Comparison of ENCODE assay signal across 23 cellular contexts in genomic region chr12:106098691-106099200, GRCh38. TPM values are rescaled to one million over a fixed set of nuclear protein-coding genes. Genes with fewer than 3 reads are reported as not detected.
A peak's percentile ranks its signal among the peaks of the same experiment; 100 is the strongest.
DNase-seq lines count a peak whose midpoint lies in the region; ATAC-seq, FAIRE-seq and TF ChIP-seq lines count a peak whose summit lies in the region.
"Had no signal": no experiment of that assay in that cellular context is flagged by ENCODE, and none has a peak within 500 bp of the region (broad histone marks: within the 10 kb centered on the region; RNA-seq: fewer than 3 reads in every experiment).

No MANE protein-coding gene starts in this region.

- H3K79me2 ChIP-seq in GM12878 (ENCODE audit: control insufficient read depth, insufficient read depth, low read length): no peaks in the 10 kb centered on the region

- no TSS peak for BruUV-seq in GM12878 (replicated peaks; lab: Mats Ljungman, UMichigan)

- POLR2A ChIA-PET in A549 (lab: Yijun Ruan, JAX): no interaction called here
- POLR2A ChIA-PET in HEK293 (lab: Yijun Ruan, JAX): no interaction called here
- POLR2A ChIA-PET in GM12878 (lab: Charles Lee): no interaction called here

- SMC1A ChIA-PET in GM12878 (lab: Charles Lee; ENCODE audit: uncharacterized antibody, unreplicated experiment): no interaction called here

- H3K36me3 ChIP-seq in HEK293 (ENCODE audit: control insufficient read depth in 2 of 2, insufficient read depth in 1 of 2, low read length in 2 of 2) (peaks cover 0 to 6% of the 10 kb centered on the region in 2 experiments; a peak in 2 of 3 replicates), GM12878 (ENCODE audit: control insufficient read depth in 2 of 2, insufficient read depth in 2 of 2, low read length in 1 of 2) (no peaks in the 10 kb centered on the region), right lobe of liver (no peaks in the 10 kb centered on the region)

- TF ChIP-seq POLR2A in A549 (IDR thresholded peaks at IDR 0.05; ENCODE audit: low read length) (no peak), GM12878 (IDR thresholded peaks at IDR 0.05; ENCODE audit: low read depth, low read length) (no peak), right lobe of liver (IDR thresholded peaks at IDR 0.05) (no peak)

- DNase-seq in A549 (ENCODE audit: low read depth in 1 of 2, low spot score in 1 of 2) (no peak), GM12878 (ENCODE audit: low read depth, low spot score) (no peak), right lobe of liver (no peak), HCEC 1CT (no peak), DMS153 (lab: John Stamatoyannopoulos, UW) (no peak)
- no peak for DNase-seq in activated CD4-positive, alpha-beta T cell treated with anti-CD3 and anti-CD28 coated beads, Interleukin-2, amount 50 U/mL, for 48 hours
- DNase-seq in central memory CD4-positive, alpha-beta T cell: no peak
- DNase-seq: activated CD4-positive, alpha-beta T cell treated with anti-CD3 and anti-CD28 coated beads, Interleukin-2, amount 10 ng/mL, durations not matched to agents 7 days and 5 days; activated naive CD4-positive, alpha-beta T cell treated with Interleukin-2 at 50 U/mL for 16 hours; activated T-cell treated with anti-CD3 and anti-CD28 coated beads, Interleukin-2, amount 50 U/mL, for 72 hours; brain microvascular endothelial cell; CD8-positive, alpha-beta memory T cell; glutamatergic neuron; Karpas-422; mammary epithelial cell; MV-4-11; NCI-H510A; psoas muscle; SHP77; stimulated activated naive CD8-positive, alpha-beta T cell treated with anti-CD3 and anti-CD28 coated beads, Interleukin-15, Interleukin-2, amounts not matched to agents 100 U/mL and 50 U/mL, for 24 hours; T1000 had no signal

- H3K27ac ChIP-seq in A549 (peak overlapping the region; percentile 37 to 88; a peak in 4 of 6 replicates), HEK293 (ENCODE audit: extremely low read depth, low read depth, low read length) (no peak overlapping the region), GM12878 (ENCODE audit: control insufficient read depth, insufficient read depth) (no peak overlapping the region), right lobe of liver (peak overlapping the region in 1 of 3 donors; percentile 61)
- H3K27ac ChIP-seq: brain microvascular endothelial cell, epithelial cell of prostate, psoas muscle had no signal

- H3K4me2 ChIP-seq in A549 (peak overlapping the region; percentile 55), GM12878 (ENCODE audit: control insufficient read depth, insufficient read depth) (no peak overlapping the region)

- TF ChIP-seq RAD21 in A549 (conservative IDR thresholded peaks at IDR 0.05 in 1 of 2, IDR thresholded peaks at IDR 0.05 in 1 of 2) (no peak), GM12878 (IDR thresholded peaks at IDR 0.05; ENCODE audit: insufficient read depth, low read depth, low read length) (no peak)

- no peak overlapping the region for H2AFZ ChIP-seq in GM12878 (ENCODE audit: control insufficient read depth, low read depth, low read length)

- TF ChIP-seq CTCF in A549 (IDR thresholded peaks at IDR 0.05): no peak
- TF ChIP-seq CTCF in HEK293 (tag by site-specific recombination; IDR thresholded peaks at IDR 0.05): no peak
- TF ChIP-seq CTCF in GM12878 (IDR thresholded peaks at IDR 0.05 in 2 of 3, conservative IDR thresholded peaks at IDR 0.05 in 1 of 3; ENCODE audit: control insufficient read depth in 2 of 3, extremely low read depth in 1 of 3, insufficient read depth in 1 of 3, low read depth in 3 of 3, low read length in 3 of 3): no peak
- TF ChIP-seq CTCF in right lobe of liver (IDR thresholded peaks at IDR 0.05): no peak

- H3K9me3 ChIP-seq in A549: no peaks in the 10 kb centered on the region
- no peaks in the 10 kb centered on the region for H3K9me3 ChIP-seq in HEK293 (ENCODE audit: control insufficient read depth, insufficient read depth, low read depth, low read length)
- no peaks in the 10 kb centered on the region for H3K9me3 ChIP-seq in GM12878 (replicated peaks; ENCODE audit: control insufficient read depth, insufficient read depth, low read length)
- no peaks in the 10 kb centered on the region for H3K9me3 ChIP-seq in right lobe of liver
- H3K9me3 ChIP-seq: psoas muscle had no signal

- RAD21 ChIA-PET in GM12878 (lab: Charles Lee; ENCODE audit: unreplicated experiment): interaction anchor here (1.5 kb wide), 1 partner anchor 9 kb away, joined by 3 read pairs; no protein-coding TSS in a partner anchor

- CTCF ChIA-PET in A549 (lab: Yijun Ruan, JAX): interaction anchor here (1.2 to 2.1 kb wide), 3 partner anchors 13 to 38 kb away, joined by 3 to 13 read pairs (median 4); no protein-coding TSS in a partner anchor
- CTCF ChIA-PET in HEK293 (lab: Yijun Ruan, JAX): no interaction called here
- CTCF ChIA-PET in GM12878 (lab: Yijun Ruan, JAX): no interaction called here

- 54% methylated on average over 6 of the region's 6 CpGs for WGBS in A549 (ENCODE audit: missing lambda C conversion rate)
- WGBS in GM12878 (ENCODE audit: insufficient coverage, insufficient replicate concordance, low lambda C conversion rate, missing lambda C conversion rate): 10% methylated on average over 6 of the region's 6 CpGs
- WGBS in right lobe of liver (ENCODE audit: insufficient coverage, low coverage, low lambda C conversion rate, missing lambda C conversion rate): 30% methylated on average over 5 of the region's 6 CpGs

- H3K9ac ChIP-seq in GM12878 (ENCODE audit: control insufficient read depth, insufficient read depth, low read length): no peak overlapping the region

- no peaks in the 10 kb centered on the region for H4K20me1 ChIP-seq in GM12878 (ENCODE audit: control insufficient read depth, insufficient read depth)

- ATAC-seq in A549 (no peak), GM12878 (peak; percentile 67), right lobe of liver (peak; percentile 48 to 65 (median 60))
- ATAC-seq: activated T-cell treated with anti-CD3 and anti-CD28 coated beads, Interleukin-2, amount 50 U/mL, for 72 hours; psoas muscle; stimulated activated naive CD8-positive, alpha-beta T cell treated with anti-CD3 and anti-CD28 coated beads, Interleukin-15, Interleukin-2, amounts not matched to agents 100 U/mL and 50 U/mL, for 24 hours had no signal

- H3K4me1 ChIP-seq in A549 (peaks cover 63% of the 10 kb centered on the region), HEK293 (ENCODE audit: control insufficient read depth, insufficient read depth, low read length) (peaks cover 8% of the 10 kb centered on the region), GM12878 (ENCODE audit: control insufficient read depth, insufficient read depth, low read length) (no peaks in the 10 kb centered on the region), right lobe of liver (peaks cover 0 to 41% (median 22%) of the 10 kb centered on the region in 4 donors)

- intact Hi-C loops in GM12878 (cut with micrococcal nuclease; ENCODE audit: unreplicated experiment): no loop called here
- intact Hi-C loops in right lobe of liver (cut with DNase I): no loop called here

- TF ChIP-seq EP300 in A549 (IDR thresholded peaks at IDR 0.05) (no peak), GM12878 (IDR thresholded peaks at IDR 0.05; ENCODE audit: borderline replicate concordance in 1 of 2, control insufficient read depth in 1 of 2, low read depth in 2 of 2, low read length in 2 of 2) (no peak)

- peaks cover 0 to 8% of the 10 kb centered on the region in 2 experiments; a peak in 3 of 4 replicates for H3K27me3 ChIP-seq in GM12878 (replicated peaks in 1 of 2; ENCODE audit: control insufficient read depth in 2 of 2, insufficient read depth in 2 of 2, low read length in 1 of 2)
- H3K27me3 ChIP-seq in right lobe of liver: no peaks in the 10 kb centered on the region
- H3K27me3 ChIP-seq: brain microvascular endothelial cell had no signal

- H3K4me3 ChIP-seq in A549 (no peak overlapping the region), HEK293 (ENCODE audit: low read depth, low read length) (no peak overlapping the region), GM12878 (no peak overlapping the region), right lobe of liver (no peak overlapping the region)
- H3K4me3 ChIP-seq: psoas muscle had no signal

- FAIRE-seq in A549 (lab: Jason Lieb, UNC) (peak; percentile 28), GM12878 (lab: Jason Lieb, UNC) (no peak)

- in situ Hi-C loops in GM12878 (cut with MboI): no loop called here

TF ChIP-seq in A549, 52 proteins besides CTCF, POLR2A, EP300 and RAD21 (continues in another document):
- no peak for TF ChIP-seq MAFK (IDR thresholded peaks at IDR 0.05; ENCODE audit: partially characterized antibody)

TF ChIP-seq in HEK293, 187 proteins besides CTCF, POLR2A, EP300 and RAD21 (continues in another document):
- peak; percentile 33; the same call in 1 of the 2 replicates for TF ChIP-seq TCF7L2 (IDR thresholded peaks at IDR 0.05; ENCODE audit: borderline replicate concordance, low read depth, low read length)

TF ChIP-seq in GM12878, 131 proteins besides CTCF, POLR2A, EP300 and RAD21 (continues in another document):
- TF ChIP-seq SMAD1 (IDR thresholded peaks at IDR 0.05; ENCODE audit: low read depth, partially characterized antibody): no peak
- no peak for TF ChIP-seq IRF4 (IDR thresholded peaks at IDR 0.05; ENCODE audit: low read depth, low read length)
- TF ChIP-seq POLR2AphosphoS5 (IDR thresholded peaks at IDR 0.05; ENCODE audit: low read length): no peak

RNA-seq across cellular contexts. Expression of gene NUAK1, which starts 40.0 kb away (rescaled TPM):
- polyA plus RNA-seq in A549 (2011; rRNA removed) (22.3 and 25.4 TPM in 2 replicates), A549 (2017; fragmentation: RNase III; extraction: RNeasy Plus Mini Kit Qiagen cat#74134 plus additional on column Dnase treatment) (18.1 to 23.5 TPM (median 20.8 TPM) in 3 replicates), GM12878 (2011; rRNA removed) (0.42 and 0.46 TPM in 2 replicates), GM12878 (2014; fragmentation: Illumina TruSeq; extraction: Trizol) (0.06 TPM in 1 of 2 replicates, not detected in the other), GM12878 (2014; fragmentation: Nextera tagmentation; extraction: Ambion mirVana) (under 1 TPM; 0.03 to 0.04 TPM), GM12878 (2014; rRNA removed) (0.05 and 0.08 TPM in 2 replicates), GM12878 (2016; fragmentation: Nextera tagmentation; extraction: Ambion mirVana) (not detected)
- 10.1 and 12.6 TPM in 2 replicates for polyA plus RNA-seq in A549 (2012; cell fraction: cytosol; rRNA removed)
- polyA plus RNA-seq in A549 (2012; cell fraction: nucleus; rRNA removed): 15.0 and 19.7 TPM in 2 replicates
- 36.7 and 38.4 TPM in 2 replicates for polyA minus RNA-seq in A549 (2011; rRNA and poly(A)+ RNA removed)
- total RNA-seq in GM12878 (2013; cell fraction: nucleolus; rRNA removed): not detected in 2 replicates
- total RNA-seq in GM12878 (2014; rRNA removed) (0.11 and 0.76 TPM in 2 replicates), GM12878 (2014; rRNA removed; fragmentation: Illumina TruSeq; extraction: Trizol) (0.09 and 0.23 TPM in 2 replicates), GM12878 (2021) (0.08 and 0.27 TPM in 2 replicates), right lobe of liver (10 to 100 TPM in 1 of 6 experiments, 1 to 10 TPM in 5; 2.0 to 11.0 (median 3.5) TPM)
- not detected for polyA plus RNA-seq in GM12878 (2011; ENCODE audit: low read depth)
- 0.37 and 0.43 TPM in 2 replicates for polyA plus RNA-seq in GM12878 (2011; cell fraction: cytosol; rRNA removed)
- 0.42 and 0.48 TPM in 2 replicates for polyA plus RNA-seq in GM12878 (2011; cell fraction: nucleus; rRNA removed)
- polyA plus RNA-seq in GM12878 (2012): not detected in 2 replicates
- polyA minus RNA-seq in GM12878 (2011; rRNA and poly(A)+ RNA removed): 0.80 and 0.88 TPM in 2 replicates
- polyA minus RNA-seq in GM12878 (2011; cell fraction: cytosol; rRNA and poly(A)+ RNA removed): 0.27 and 1.2 TPM in 2 replicates
- 0.48 and 0.60 TPM in 2 replicates for polyA minus RNA-seq in GM12878 (2011; cell fraction: nucleus; rRNA and poly(A)+ RNA removed)
- total RNA-seq: activated CD4-positive, alpha-beta T cell treated with anti-CD3 and anti-CD28 coated beads, Interleukin-2, amount 10 ng/mL, durations not matched to agents 7 days and 5 days; CD8-positive, alpha-beta memory T cell had no signal

Comparison
In these comparisons a context has a peak if more than half of its experiments do, and no peak if none do; other contexts are left out.
1. ATAC-seq: peak in GM12878 (single experiment) and right lobe of liver (4 of 4); none in A549 (0 of 2).
2. H3K27ac ChIP-seq: peak in A549 (2 of 2); none in HEK293 (single experiment) and GM12878 (single experiment).